ENCODE assay signal across 8 cellular contexts in genomic region chr3:46976326-46977190, GRCh38. TPM values are rescaled to one million over a fixed set of nuclear protein-coding genes. Genes with fewer than 3 reads are reported as not detected.
DNase-seq lines count a peak whose midpoint lies in the region; ATAC-seq and TF ChIP-seq lines count a peak whose summit lies in the region.

Gene CCDC12 (minus strand): TSS chr3:46976745. CDS start chr3:46976732, 13 bp downstream.

- H3K27ac Mint-ChIP-seq in GM23338 (peak within 1 kb of the TSS; percentile 99), natural killer cell (peak within 1 kb of the TSS; percentile 94)
- H3K27ac Mint-ChIP-seq in activated T-helper 2 cell treated with anti-CD3 and anti-CD28 coated beads, Interferon-gamma antibody, Interleukin-2, Interleukin-4, amounts not matched to agents 10 μg/mL and 5 μg/mL and 100 μg/mL, durations not matched to agents 14 hours and 24 hours and 36 hours, result peak within 1 kb of the TSS; percentile 98

- H3K4me3 Mint-ChIP-seq in GM23338 (peak within 1 kb of the TSS; percentile 97), natural killer cell (peak within 1 kb of the TSS; percentile 96)
- H3K4me3 Mint-ChIP-seq in activated T-helper 2 cell treated with anti-CD3 and anti-CD28 coated beads, Interferon-gamma antibody, Interleukin-2, Interleukin-4, amounts not matched to agents 10 μg/mL and 5 μg/mL and 100 μg/mL, durations not matched to agents 14 hours and 24 hours and 36 hours (ENCODE audit: low read depth), result peak within 1 kb of the TSS; percentile 97

- H3K4me1 Mint-ChIP-seq in GM23338 (peaks cover 35% of the 10 kb centered on the region), natural killer cell (peaks cover 57 to 68% of the 10 kb centered on the region in 2 donors)
- H3K4me1 Mint-ChIP-seq in activated T-helper 2 cell treated with anti-CD3 and anti-CD28 coated beads, Interferon-gamma antibody, Interleukin-2, Interleukin-4, amounts not matched to agents 10 μg/mL and 5 μg/mL and 100 μg/mL, durations not matched to agents 14 hours and 24 hours and 36 hours (ENCODE audit: low read depth), result peaks cover 44% of the 10 kb centered on the region

- H3K27me3 Mint-ChIP-seq in GM23338 (ENCODE audit: insufficient read depth, low read depth, poor library complexity) (peaks cover 32% of the 10 kb centered on the region), natural killer cell (ENCODE audit: low read depth in 2 of 2) (no peaks in the 10 kb centered on the region)
- no peaks in the 10 kb centered on the region for H3K27me3 Mint-ChIP-seq in activated T-helper 2 cell treated with anti-CD3 and anti-CD28 coated beads, Interferon-gamma antibody, Interleukin-2, Interleukin-4, amounts not matched to agents 10 μg/mL and 5 μg/mL and 100 μg/mL, durations not matched to agents 14 hours and 24 hours and 36 hours (ENCODE audit: low read depth)

- no peaks in the 10 kb centered on the region for H3K9me2 ChIP-seq in GM23338 (ENCODE audit: insufficient read depth)

- H3K36me3 ChIP-seq in DND-41 (ENCODE audit: insufficient read depth, low read length) (peaks cover 20% of the 10 kb centered on the region), GM23338 (ENCODE audit: insufficient read depth) (no peaks in the 10 kb centered on the region)

- intact Hi-C loops in activated T-helper 2 cell treated with anti-CD3 and anti-CD28 coated beads, Interferon-gamma antibody, Interleukin-2, Interleukin-4, amounts not matched to agents 10 μg/mL and 5 μg/mL and 100 μg/mL, durations not matched to agents 14 hours and 24 hours and 36 hours (cut with micrococcal nuclease), result loop anchor here (1.0 to 5.0 kb wide), 5 partner anchors 17 to 1111 kb away; partner anchors contain the start of genes KIF9, KLHL18 and SETD2
- intact Hi-C loops in natural killer cell (cut with micrococcal nuclease), result loop anchor here (1.0 to 5.0 kb wide), 3 partner anchors 17 to 61 kb away; no protein-coding TSS in a partner anchor

- peak; percentile 83 for ATAC-seq in DND-41 (ENCODE audit: insufficient read depth, low read depth)
- peak; percentile 79 for ATAC-seq in GM23338
- ATAC-seq in natural killer cell, result peak; percentile 73 to 89 (median 78)

- CTCF ChIA-PET in RWPE1 (lab: Yijun Ruan, JAX), result no interaction called here

- peaks cover 16% of the 10 kb centered on the region for H3K36me3 Mint-ChIP-seq in GM23338 (ENCODE audit: low read depth)
- peaks cover 33% of the 10 kb centered on the region for H3K36me3 Mint-ChIP-seq in activated T-helper 2 cell treated with anti-CD3 and anti-CD28 coated beads, Interferon-gamma antibody, Interleukin-2, Interleukin-4, amounts not matched to agents 10 μg/mL and 5 μg/mL and 100 μg/mL, durations not matched to agents 14 hours and 24 hours and 36 hours (ENCODE audit: low read depth)
- no peaks in the 10 kb centered on the region for H3K36me3 Mint-ChIP-seq in natural killer cell

- peaks cover 84% of the 10 kb centered on the region for H3K79me2 ChIP-seq in DND-41 (ENCODE audit: insufficient read depth, low read length)
- peaks cover 49% of the 10 kb centered on the region for H3K79me2 ChIP-seq in GM23338 (replicated peaks; ENCODE audit: insufficient read depth)

- H3K4me1 ChIP-seq in DND-41 (ENCODE audit: insufficient read depth, low read length) (peaks cover 69% of the 10 kb centered on the region), GM23338 (ENCODE audit: insufficient read depth) (peaks cover 6% of the 10 kb centered on the region)

- peak; percentile 19 for TF ChIP-seq CTCF in DND-41 (IDR thresholded peaks at IDR 0.05; ENCODE audit: borderline replicate concordance, extremely low read depth, low read length, poor library complexity, severe bottlenecking)
- no peak for TF ChIP-seq CTCF in GM23338 (conservative IDR thresholded peaks at IDR 0.05; ENCODE audit: low read depth in 2 of 2)
- 0 out of 2 replicates have a peak, but pooled peaks have one; percentile 1 for TF ChIP-seq CTCF in LNCaP clone FGC (IDR thresholded peaks at IDR 0.05; ENCODE audit: control insufficient read depth, extremely low read depth, insufficient read depth)
- TF ChIP-seq CTCF in RWPE1 (conservative IDR thresholded peaks at IDR 0.05; ENCODE audit: low read depth), result no peak
- no peak for TF ChIP-seq CTCF in natural killer cell (IDR thresholded peaks at IDR 0.05)

- H3K4me2 ChIP-seq in DND-41 (ENCODE audit: insufficient read depth, low read length) (peak within 1 kb of the TSS; percentile 87), GM23338 (peak within 1 kb of the TSS; percentile 88)

- peak within 1 kb of the TSS; percentile 77 for H2AFZ ChIP-seq in DND-41 (ENCODE audit: low read depth, low read length)
- peak within 1 kb of the TSS; percentile 99 for H2AFZ ChIP-seq in GM23338

- peaks cover 36% of the 10 kb centered on the region for H4K20me1 ChIP-seq in DND-41 (ENCODE audit: insufficient read depth, low read length)
- H4K20me1 ChIP-seq in GM23338 (replicated peaks; ENCODE audit: insufficient read depth), result peaks cover 42% of the 10 kb centered on the region

- H3K27me3 ChIP-seq in DND-41 (ENCODE audit: insufficient read depth, low read length, poor library complexity), result no peaks in the 10 kb centered on the region
- H3K27me3 ChIP-seq in GM23338 (ENCODE audit: insufficient read depth), result 0 out of 2 replicates have a peak, but pooled peaks cover 5% of the 10 kb centered on the region

- POLR2A ChIA-PET in RWPE1 (lab: Yijun Ruan, JAX; ENCODE audit: low non-redundant PET), result interaction anchor here (0.6 kb wide), 1 partner anchor 364 kb away, joined by 5 read pairs; no protein-coding TSS in a partner anchor

- H3F3A ChIP-seq in GM23338 (replicated peaks; ENCODE audit: low read depth), result no peaks in the 10 kb centered on the region; the same call in 1 of the 2 replicates

- H3K9me3 ChIP-seq in DND-41 (ENCODE audit: insufficient read depth, low read length, severe bottlenecking), result no peaks in the 10 kb centered on the region

- H3K4me3 ChIP-seq in DND-41 (ENCODE audit: low read depth in 1 of 2, low read length in 2 of 2) (peak within 1 kb of the TSS; percentile 78 to 98; a peak in 3 of 4 replicates), GM23338 (peak within 1 kb of the TSS; percentile 97), LNCaP clone FGC (ENCODE audit: low read depth, low read length) (peak within 1 kb of the TSS; percentile 98)

- peaks cover 3% of the 10 kb centered on the region; the same call in 1 of the 3 replicates for H3K9me3 Mint-ChIP-seq in GM23338
- no peaks in the 10 kb centered on the region for H3K9me3 Mint-ChIP-seq in activated T-helper 2 cell treated with anti-CD3 and anti-CD28 coated beads, Interferon-gamma antibody, Interleukin-2, Interleukin-4, amounts not matched to agents 10 μg/mL and 5 μg/mL and 100 μg/mL, durations not matched to agents 14 hours and 24 hours and 36 hours
- no peaks in the 10 kb centered on the region for H3K9me3 Mint-ChIP-seq in natural killer cell

- peak within 1 kb of the TSS; percentile 62 for H3K9ac ChIP-seq in DND-41 (ENCODE audit: low read depth, low read length)

- H3K27ac ChIP-seq in DND-41 (ENCODE audit: low read length), result peak within 1 kb of the TSS; percentile 89
- H3K27ac ChIP-seq in GM23338 (ENCODE audit: low read depth), result peak within 1 kb of the TSS; percentile 96
- peak within 1 kb of the TSS; percentile 91 for H3K27ac ChIP-seq in RWPE1

- DNase-seq in DND-41 (peak; percentile 97), GM23338 (ENCODE audit: low spot score) (peak; percentile 98), LNCaP clone FGC (ENCODE audit: low read depth) (peak; percentile 98), RWPE1 (ENCODE audit: low spot score) (peak; percentile 94), fibroblast of peridontal ligament (ENCODE audit: extremely low read depth) (peak; percentile 99), natural killer cell (peak; percentile 93)
- DNase-seq in activated T-helper 2 cell treated with anti-CD3 and anti-CD28 coated beads, Interferon-gamma antibody, Interleukin-2, Interleukin-4, amounts not matched to agents 10 μg/mL and 5 μg/mL and 100 μg/mL, durations not matched to agents 14 hours and 24 hours and 36 hours (ENCODE audit: low spot score), result peak; percentile 94
- peak; percentile 96 for DNase-seq in stimulated activated naive CD4-positive, alpha-beta T cell treated with Interleukin-2 at 50 U/mL for 16 hours (lab: John Stamatoyannopoulos, UW)

TF ChIP-seq in GM23338, 12 proteins besides CTCF, POLR2A, EP300 and RAD21 (continues in another document):
- TF ChIP-seq NANOG (IDR thresholded peaks at IDR 0.05; ENCODE audit: borderline replicate concordance) (no peak), JUNB (IDR thresholded peaks at IDR 0.05; ENCODE audit: unreplicated experiment) (no peak)

RNA-seq across cellular contexts. Expression of gene CCDC12, which starts in this region (rescaled TPM):
- total RNA-seq in GM23338 (2014; rRNA removed; shearing (Covaris generic)), result 35.1 and 42.9 TPM in 2 replicates
- 133 and 136 TPM in 2 replicates for polyA plus RNA-seq in GM23338 (2016; fragmentation: Nextera tagmentation; extraction: Ambion mirVana)
- 65.3 and 69.2 TPM in 2 replicates for total RNA-seq in activated T-helper 2 cell treated with anti-CD3 and anti-CD28 coated beads, Interferon-gamma antibody, Interleukin-2, Interleukin-4, amounts not matched to agents 10 μg/mL and 5 μg/mL and 100 μg/mL, durations not matched to agents 14 hours and 24 hours and 36 hours
- total RNA-seq in natural killer cell, result 100 to 1,000 TPM; 104 to 114 (median 111) TPM

Comparison
In these comparisons a context has a peak if more than half of its experiments do, and no peak if none do; other contexts are left out.
1. Peak in every context shown above with its lines: DNase-seq, ATAC-seq, H3K4me3 ChIP-seq and H3K27ac ChIP-seq.
2. CTCF ChIP-seq: peak in DND-41 (single experiment) and LNCaP clone FGC (single experiment); none in GM23338 (0 of 2), RWPE1 (single experiment) and natural killer cell (single experiment).